15 cellular contexts compared by ENCODE assay signal in the genomic region with DNA sequence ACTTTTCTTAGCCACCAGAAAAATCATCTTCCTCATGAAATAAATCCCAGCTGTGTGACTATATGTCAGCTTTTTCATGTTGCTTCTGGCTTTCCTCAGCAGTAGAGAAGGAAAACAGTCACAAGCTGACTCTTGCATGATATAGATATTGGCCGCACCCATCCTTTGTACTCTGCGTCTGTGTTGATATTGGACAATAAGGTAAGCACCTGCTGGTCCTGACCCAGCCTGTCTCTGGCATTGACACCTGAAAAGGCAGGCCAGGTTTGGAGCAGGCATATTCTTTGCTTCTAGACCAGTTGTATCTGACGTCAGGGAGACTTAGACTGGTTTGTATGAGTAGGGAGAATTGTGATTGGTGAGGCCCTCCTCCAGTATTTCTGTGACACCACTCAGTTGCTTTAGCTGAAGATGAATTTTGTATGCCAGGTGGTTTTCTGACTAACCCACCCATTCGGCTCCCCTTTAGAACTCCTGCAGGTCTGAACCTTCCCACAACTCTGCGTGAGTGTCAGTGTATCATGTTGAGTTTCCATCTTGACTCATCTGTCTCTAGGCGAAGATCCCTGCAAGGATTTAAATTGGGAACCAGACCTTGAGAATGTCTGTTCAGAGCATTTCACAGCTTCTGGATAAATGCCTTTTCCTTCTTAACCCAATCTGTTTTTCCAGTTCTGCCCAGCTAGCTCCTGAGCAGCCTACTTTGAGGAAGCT.
"Had no signal": no experiment of that assay in that cellular context is flagged by ENCODE, and none has a peak within 500 bp of the region (broad histone marks: within the 10 kb centered on the region; RNA-seq: fewer than 3 reads in every experiment).

No MANE protein-coding gene starts in this region.

- H3K9me3 Mint-ChIP-seq: activated naive CD8-positive, alpha-beta T cell treated with anti-CD3 and anti-CD28 coated beads for 36 hours; dendritic cell treated with granulocyte-macrophage colony-stimulating factor and Interleukin-4, amounts not matched to agents 40 ng/mL and 50 ng/mL, for 4 days; effector memory CD8-positive, alpha-beta T cell; memory B cell; nephron progenitor cell had no signal

- H3K4me1 Mint-ChIP-seq: activated naive CD8-positive, alpha-beta T cell treated with anti-CD3 and anti-CD28 coated beads for 36 hours had no signal

- H3K36me3 Mint-ChIP-seq: activated naive CD8-positive, alpha-beta T cell treated with anti-CD3 and anti-CD28 coated beads for 36 hours; memory B cell had no signal

- DNase-seq: activated CD4-positive, alpha-beta T cell treated with anti-CD3 and anti-CD28 coated beads for 1 hour; activated CD4-positive, alpha-beta T cell treated with anti-CD3 and anti-CD28 coated beads, Interleukin-2, amount 50 U/mL, for 48 hours; activated gamma-delta T cell; activated naive CD8-positive, alpha-beta T cell treated with anti-CD3 and anti-CD28 coated beads for 36 hours; activated T-cell treated with anti-CD3 and anti-CD28 coated beads, Interleukin-2, amount 50 U/mL, for 48 hours; brain microvascular endothelial cell; cerebellar nuclear complex; effector memory CD8-positive, alpha-beta T cell; foreskin fibroblast; heart right ventricle; left ventricle myocardium inferior; nephron progenitor cell; tibial artery had no signal

- H3K27ac Mint-ChIP-seq: activated naive CD8-positive, alpha-beta T cell treated with anti-CD3 and anti-CD28 coated beads for 36 hours; dendritic cell treated with granulocyte-macrophage colony-stimulating factor and Interleukin-4, amounts not matched to agents 40 ng/mL and 50 ng/mL, for 4 days; effector memory CD8-positive, alpha-beta T cell; memory B cell; nephron progenitor cell had no signal

- H3K9me3 ChIP-seq: heart right ventricle, left ventricle myocardium inferior, tibial artery had no signal

- ATAC-seq: effector memory CD8-positive, alpha-beta T cell; heart right ventricle had no signal

- H3K4me3 Mint-ChIP-seq: activated naive CD8-positive, alpha-beta T cell treated with anti-CD3 and anti-CD28 coated beads for 36 hours; dendritic cell treated with granulocyte-macrophage colony-stimulating factor and Interleukin-4, amounts not matched to agents 40 ng/mL and 50 ng/mL, for 4 days; effector memory CD8-positive, alpha-beta T cell; memory B cell; nephron progenitor cell had no signal

- H3K27me3 ChIP-seq: brain microvascular endothelial cell, heart right ventricle, tibial artery had no signal

- H3K4me3 ChIP-seq: heart right ventricle, left ventricle myocardium inferior, tibial artery had no signal

- H3K27ac ChIP-seq: brain microvascular endothelial cell, heart right ventricle, left ventricle myocardium inferior had no signal

- H3K36me3 ChIP-seq: brain microvascular endothelial cell, tibial artery had no signal
